23 cellular contexts compared by ENCODE assay signal in the genomic region with DNA sequence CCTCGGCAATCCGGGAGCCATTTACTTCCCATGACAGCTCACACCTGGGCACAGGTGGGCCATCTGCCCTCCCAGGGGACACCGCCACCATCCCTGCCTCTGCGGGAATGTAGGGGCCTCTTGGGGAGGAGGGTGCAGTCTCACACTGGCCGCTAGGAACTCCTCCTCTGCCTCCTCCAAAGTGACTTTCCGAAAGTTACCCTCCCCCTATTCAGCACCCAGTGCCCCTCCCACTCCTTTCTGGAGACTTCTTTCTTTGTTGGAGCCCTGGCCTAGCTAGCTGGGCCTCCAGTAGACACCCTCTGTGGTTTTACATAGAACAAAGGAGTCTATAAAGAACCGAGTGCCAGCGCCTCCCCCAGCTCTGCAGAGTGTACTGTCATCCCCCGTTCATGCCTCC. TPM values are rescaled to one million over a fixed set of nuclear protein-coding genes. Genes with fewer than 3 reads are reported as not detected.
"Had no signal": no experiment of that assay in that cellular context is flagged by ENCODE, and none has a peak within 500 bp of the region (broad histone marks: within the 10 kb centered on the region; RNA-seq: fewer than 3 reads in every experiment).

No MANE protein-coding gene starts in this region.

- H3K4me2 ChIP-seq: hepatocyte had no signal

- H3K79me2 ChIP-seq: hepatocyte had no signal

- DNase-seq: activated CD4-positive, alpha-beta T cell treated with anti-CD3 and anti-CD28 coated beads for 1 hour; activated T-cell treated with anti-CD3 and anti-CD28 coated beads, Interleukin-2, amount 50 U/mL, for 1 hour; aorta; dermis blood vessel endothelial cell; effector CD8-positive, alpha-beta T cell; foreskin keratinocyte; left cardiac atrium; occipital lobe; small intestine; stimulated activated CD4-positive, alpha-beta T cell treated with anti-CD3 and anti-CD28 coated beads, Interleukin-2, amount 100 ng/mL, for 24 hours; stimulated activated naive CD8-positive, alpha-beta T cell treated with anti-CD3 and anti-CD28 coated beads, Interleukin-15, amount 100 ng/mL, for 72 hours; transverse colon; uterus; WERI-Rb-1 had no signal

- H3K4me3 ChIP-seq: hepatocyte, transverse colon, uterus had no signal

- H2AFZ ChIP-seq: hepatocyte had no signal

- H3K27ac ChIP-seq: foreskin keratinocyte, hepatocyte, transverse colon, uterus, WERI-Rb-1 had no signal

- H3K36me3 ChIP-seq: transverse colon, uterus, WERI-Rb-1 had no signal

- ATAC-seq: activated naive CD4-positive, alpha-beta T cell treated with anti-CD3 and anti-CD28 coated beads, Interleukin-2, amount 50 U/mL, for 72 hours; activated T-helper 17 cell treated with anti-CD3 and anti-CD28 coated beads, Interleukin-2, amount 50 U/mL, for 72 hours; foreskin keratinocyte; left cardiac atrium; sciatic nerve; stimulated activated effector memory CD8-positive, alpha-beta T cell treated with anti-CD3 and anti-CD28 coated beads, Interleukin-12 subunit alpha, Interleukin-12 subunit beta, amount 100 ng/mL, for 72 hours; stimulated activated naive CD8-positive, alpha-beta T cell treated with anti-CD3 and anti-CD28 coated beads, Interleukin-15, amount 100 ng/mL, for 72 hours had no signal

- H3K4me1 ChIP-seq: foreskin keratinocyte, transverse colon, uterus had no signal

- H3K27me3 ChIP-seq: foreskin keratinocyte, uterus had no signal

RNA-seq across cellular contexts. Expression of a gene that starts 45.8 kb away (rescaled TPM):
- total RNA-seq: activated T-helper 17 cell treated with anti-CD3 and anti-CD28 coated beads, Interleukin-2, amount 50 U/mL, for 72 hours; aorta; cardiac septum; dermis blood vessel endothelial cell; left cardiac atrium; liver; mononuclear cell; occipital lobe; sciatic nerve had no signal
- polyA plus RNA-seq: neural cell had no signal
